17 cellular contexts compared by ENCODE assay signal in the genomic region with DNA sequence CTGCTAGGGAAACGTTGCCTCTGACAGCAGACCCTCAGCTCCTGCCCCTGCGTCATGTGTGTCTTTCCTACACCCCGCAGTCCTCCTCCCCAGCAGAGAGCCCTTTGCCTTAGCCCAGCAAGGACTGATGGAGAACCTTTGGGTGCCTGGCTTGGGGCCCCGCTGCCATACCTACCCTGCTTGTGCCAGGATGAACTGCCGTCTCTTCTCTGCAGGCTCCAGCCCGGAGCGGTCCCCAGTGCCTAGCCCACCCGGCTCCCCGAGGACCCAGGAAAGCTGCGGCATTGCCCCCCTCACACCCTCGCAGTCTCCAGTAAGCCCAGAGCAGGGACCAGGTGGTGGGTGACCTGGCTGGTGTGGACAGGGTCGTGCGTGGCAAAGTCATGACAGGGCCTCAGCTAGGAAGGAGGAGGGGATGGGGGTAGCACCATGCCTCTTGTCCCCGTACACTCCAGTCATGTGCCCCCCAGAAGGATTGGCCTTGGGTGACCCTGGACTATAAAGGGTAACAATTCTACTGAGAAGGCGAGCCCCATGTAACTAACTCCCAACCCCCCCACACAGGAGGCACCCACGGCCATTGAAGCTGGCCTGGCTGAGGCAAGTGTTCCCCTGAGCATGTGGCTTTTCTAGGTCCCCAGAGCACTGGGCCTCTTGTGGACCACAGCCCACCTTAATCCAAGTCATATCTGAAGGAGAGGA. TPM values are rescaled to one million over a fixed set of nuclear protein-coding genes. Genes with fewer than 3 reads are reported as not detected.
DNase-seq lines count a peak whose midpoint lies in the region; ATAC-seq and TF ChIP-seq lines count a peak whose summit lies in the region.
"Had no signal": no experiment of that assay in that cellular context is flagged by ENCODE, and none has a peak within 500 bp of the region (broad histone marks: within the 10 kb centered on the region; RNA-seq: fewer than 3 reads in every experiment).

No MANE protein-coding gene starts in this region.

- H2AK5ac ChIP-seq in neuronal stem cell (ENCODE audit: low read depth, low read length) = peak overlapping the region; percentile 29

- H3K4me3 ChIP-seq in right cardiac atrium (ENCODE audit: low read length) = no peak overlapping the region
- no peak overlapping the region for H3K4me3 ChIP-seq in esophagus muscularis mucosa
- H3K4me3 ChIP-seq in neuronal stem cell (ENCODE audit: low read length in 2 of 2) = peak overlapping the region in 1 of 2 donors; percentile 28
- no peak overlapping the region for H3K4me3 ChIP-seq in uterus
- H3K4me3 ChIP-seq: GM12878, HAP-1, Peyer's patch had no signal

- H4K8ac ChIP-seq in neuronal stem cell (ENCODE audit: low read depth, low read length) = no peak overlapping the region

- peak overlapping the region; percentile 82 for H3K14ac ChIP-seq in neuronal stem cell (ENCODE audit: low read length)

- H4K91ac ChIP-seq in neuronal stem cell (ENCODE audit: low read depth, low read length, poor library complexity) = no peak overlapping the region

- peak overlapping the region; percentile 47 for H3K23ac ChIP-seq in neuronal stem cell (ENCODE audit: low read depth, low read length, poor library complexity)

- peak overlapping the region; percentile 39 for H2BK120ac ChIP-seq in neuronal stem cell (ENCODE audit: low read depth, low read length)

- intact Hi-C loops in right cardiac atrium (cut with DNase I) = no loop called here
- intact Hi-C loops in Right ventricle myocardium superior (cut with DNase I) = no loop called here
- intact Hi-C loops in esophagus muscularis mucosa (cut with DNase I) = no loop called here
- intact Hi-C loops in uterus (cut with DNase I; ENCODE audit: low total_unique reads) = no loop called here
- intact Hi-C loops in head of caudate nucleus (cut with DNase I) = no loop called here

- no peak overlapping the region for H2BK12ac ChIP-seq in neuronal stem cell (ENCODE audit: low read length)

- WGBS in right cardiac atrium = 87% methylated on average over 16 of the region's 16 CpGs
- WGBS in esophagus muscularis mucosa = 91% methylated on average over 11 of the region's 16 CpGs
- no CpG with 5 or more reads among the region's 16 CpGs for WGBS in neuronal stem cell (ENCODE audit: extremely low coverage in 2 of 2, insufficient read length in 2 of 2, insufficient replicate concordance in 1 of 2), 2 donors

- no peak for TF ChIP-seq EP300 in esophagus muscularis mucosa (IDR thresholded peaks at IDR 0.05)

- H3K79me1 ChIP-seq in neuronal stem cell (ENCODE audit: low read depth, low read length) = no peaks in the 10 kb centered on the region

- TF ChIP-seq CTCF in esophagus muscularis mucosa (IDR thresholded peaks at IDR 0.05) (no peak), uterus (IDR thresholded peaks at IDR 0.05) (no peak)

- H3K27me3 ChIP-seq in right cardiac atrium (ENCODE audit: control insufficient read depth, insufficient read depth) (no peaks in the 10 kb centered on the region), esophagus muscularis mucosa (peaks cover 0 to 13% (median 0%) of the 10 kb centered on the region in 4 donors), neuronal stem cell (ENCODE audit: control insufficient read depth in 3 of 3, insufficient read depth in 3 of 3, low read depth in 1 of 3, low read length in 3 of 3) (peaks cover 2 to 19% (median 19%) of the 10 kb centered on the region in 3 experiments), uterus (no peaks in the 10 kb centered on the region)
- H3K27me3 ChIP-seq: Peyer's patch had no signal

- H2BK15ac ChIP-seq in neuronal stem cell (ENCODE audit: low read length) = peak overlapping the region; percentile 40

- H3K9ac ChIP-seq in neuronal stem cell (ENCODE audit: low read depth, low read length, poor library complexity) = peak overlapping the region; percentile 63

- no peak for ATAC-seq in right cardiac atrium
- ATAC-seq in Right ventricle myocardium superior (ENCODE audit: poor library complexity) = no peak
- no peak for ATAC-seq in HG02970 (IDR thresholded peaks at IDR 0.05; ENCODE audit: low FRiP score, unreplicated experiment)
- ATAC-seq: GM12878 had no signal

- H2BK5ac ChIP-seq in neuronal stem cell (ENCODE audit: low read length) = no peak overlapping the region

- peak overlapping the region; percentile 86 for H2AFZ ChIP-seq in neuronal stem cell (ENCODE audit: low read length)

- H3K4me1 ChIP-seq in right cardiac atrium (ENCODE audit: control insufficient read depth, insufficient read depth, low read length) (no peaks in the 10 kb centered on the region), esophagus muscularis mucosa (peaks cover 32 to 46% (median 38%) of the 10 kb centered on the region in 4 donors), neuronal stem cell (ENCODE audit: control insufficient read depth in 2 of 2, insufficient read depth in 1 of 2, low read depth in 1 of 2, low read length in 2 of 2) (peaks cover 12 to 19% of the 10 kb centered on the region in 2 donors), uterus (no peaks in the 10 kb centered on the region)

- H3K4me2 ChIP-seq in neuronal stem cell (ENCODE audit: insufficient read depth, low read length, poor library complexity, severe bottlenecking) = no peak overlapping the region

- no peaks in the 10 kb centered on the region for H3K9me3 ChIP-seq in right cardiac atrium (ENCODE audit: control insufficient read depth, low read length)
- H3K9me3 ChIP-seq in esophagus muscularis mucosa = no peaks in the 10 kb centered on the region
- H3K9me3 ChIP-seq in neuronal stem cell (replicated peaks in 1 of 2; ENCODE audit: control insufficient read depth in 2 of 2, insufficient read depth in 1 of 2, low read depth in 1 of 2, low read length in 2 of 2) = peaks cover 0 to 2% of the 10 kb centered on the region in 2 donors
- H3K9me3 ChIP-seq in uterus = no peaks in the 10 kb centered on the region
- H3K9me3 ChIP-seq: Caco-2, Peyer's patch had no signal

- H3K27ac ChIP-seq in right cardiac atrium (ENCODE audit: low read length) = peak overlapping the region; percentile 7
- peak overlapping the region in 3 of 4 donors; percentile 61 to 73 (median 63) for H3K27ac ChIP-seq in esophagus muscularis mucosa (replicated peaks in 1 of 4)
- no peak overlapping the region for H3K27ac ChIP-seq in neuronal stem cell (replicated peaks; ENCODE audit: low read length)
- H3K27ac ChIP-seq in uterus = peak overlapping the region; percentile 63 to 71

- no peak overlapping the region for H3K18ac ChIP-seq in neuronal stem cell (ENCODE audit: low read length)

- no peak overlapping the region for H3K4ac ChIP-seq in neuronal stem cell (ENCODE audit: low read length)

- TF ChIP-seq POLR2A in esophagus muscularis mucosa (IDR thresholded peaks at IDR 0.05; ENCODE audit: low read depth) (no peak), uterus (IDR thresholded peaks at IDR 0.05) (no peak)

- DNase-seq in right cardiac atrium (peak in 1 of 3 donors; percentile 49), Right ventricle myocardium superior (no peak), esophagus muscularis mucosa (ENCODE audit: extremely low spot score) (no peak), neuronal stem cell (ENCODE audit: low spot score) (no peak), uterus (no peak), MV-4-11 (lab: John Stamatoyannopoulos, UW) (no peak), head of caudate nucleus (no peak)
- DNase-seq: AML-193, Caco-2, Kasumi-1, NCI-H1417, NCI-H2029 treated with DMSO at 0.1 percent for 48 hours, NCI-H510A treated with DMSO at 0.1 percent for 48 hours, Peyer's patch had no signal

- H3K36me3 ChIP-seq in esophagus muscularis mucosa (peaks cover 0 to 69% (median 4%) of the 10 kb centered on the region in 4 donors), neuronal stem cell (replicated peaks in 1 of 2; ENCODE audit: control insufficient read depth in 2 of 2, insufficient read depth in 2 of 2, low read length in 2 of 2) (no peaks in the 10 kb centered on the region), uterus (no peaks in the 10 kb centered on the region)
- H3K36me3 ChIP-seq: HAP-1, Peyer's patch had no signal

RNA-seq across cellular contexts. Expression of a gene that starts 8.3 kb away (rescaled TPM):
- total RNA-seq in right cardiac atrium (10 to 100 TPM in 1 of 4 donors, 1 to 10 TPM in 3; 6.1 to 13.0 (median 7.1) TPM), Right ventricle myocardium superior (16.6 TPM), esophagus muscularis mucosa (10 to 100 TPM in 3 of 4 donors, 1 to 10 TPM in 1; 8.9 to 22.2 (median 16.4) TPM), uterus (10 to 100 TPM in 3 of 4 donors, 1 to 10 TPM in 1; 4.7 to 46.2 (median 27.6) TPM)
- polyA plus RNA-seq in right cardiac atrium = 8.9 TPM
- polyA plus RNA-seq in neuronal stem cell (2013, experiment 1 of 2) = 0.39 TPM
- polyA plus RNA-seq in neuronal stem cell (2013, experiment 2 of 2) = 0.47 TPM
- total RNA-seq: Caco-2, GM12878 had no signal

RNA-seq across cellular contexts. Expression of a gene that starts 26.8 kb away (rescaled TPM):
- total RNA-seq in right cardiac atrium (10 to 100 TPM; 11.7 to 13.7 (median 12.1) TPM), Right ventricle myocardium superior (11.3 TPM), esophagus muscularis mucosa (10 to 100 TPM; 56.5 to 96.1 (median 73.6) TPM), uterus (10 to 100 TPM in 3 of 4 donors, 1 to 10 TPM in 1; 4.1 to 45.9 (median 34.8) TPM)
- polyA plus RNA-seq in right cardiac atrium = 12.6 TPM
- polyA plus RNA-seq in neuronal stem cell (2013, experiment 1 of 2) = 57.7 TPM
- 57.2 TPM for polyA plus RNA-seq in neuronal stem cell (2013, experiment 2 of 2)

RNA-seq across cellular contexts. Expression of a gene that starts 28.4 kb away (rescaled TPM):
- total RNA-seq in right cardiac atrium (10 to 100 TPM in 1 of 4 donors, 1 to 10 TPM in 3; 6.7 to 12.3 (median 8.8) TPM), Right ventricle myocardium superior (9.6 TPM), esophagus muscularis mucosa (10 to 100 TPM; 13.1 to 18.7 (median 13.8) TPM), uterus (1 to 10 TPM; 1.0 to 7.9 (median 3.4) TPM)
- polyA plus RNA-seq in right cardiac atrium = 4.2 TPM
- 0.01 TPM for polyA plus RNA-seq in neuronal stem cell (2013, experiment 1 of 2)
- 0.01 TPM for polyA plus RNA-seq in neuronal stem cell (2013, experiment 2 of 2)
- total RNA-seq: Caco-2 had no signal
- polyA plus RNA-seq: GM12878 had no signal

RNA-seq across cellular contexts. Expression of a gene that starts 40.5 kb away (rescaled TPM):
- total RNA-seq in right cardiac atrium (under 1 TPM in 1 of 4 donors, not detected in 3; 0.50 TPM), Right ventricle myocardium superior (0.32 TPM), esophagus muscularis mucosa (under 1 TPM in 1 of 4 donors, not detected in 3; 0.50 TPM), uterus (1 to 10 TPM in 1 of 4 donors, under 1 TPM in 2, not detected in 1; 0.26 to 1.3 (median 0.37) TPM)
- 0.07 TPM for polyA plus RNA-seq in right cardiac atrium
- 0.13 TPM for polyA plus RNA-seq in neuronal stem cell (2013, experiment 1 of 2)
- 0.21 TPM for polyA plus RNA-seq in neuronal stem cell (2013, experiment 2 of 2)
- total RNA-seq: Caco-2, GM12878, Peyer's patch had no signal

RNA-seq across cellular contexts. Expression of a gene that starts 45.8 kb away (rescaled TPM):
- total RNA-seq in right cardiac atrium (10 to 100 TPM; 63.9 to 92.7 (median 72.1) TPM), Right ventricle myocardium superior (68.3 TPM), esophagus muscularis mucosa (100 to 1,000 TPM; 131 to 225 (median 199) TPM), uterus (100 to 1,000 TPM in 2 of 4 donors, 10 to 100 TPM in 2; 18.2 to 127 (median 85.2) TPM)
- polyA plus RNA-seq in right cardiac atrium = 67.4 TPM
- 21.7 TPM for polyA plus RNA-seq in neuronal stem cell (2013, experiment 1 of 2)
- polyA plus RNA-seq in neuronal stem cell (2013, experiment 2 of 2) = 21.0 TPM
